ENCODE assay signal across 24 cellular contexts in genomic region chr6:105545206-105545920, GRCh38.
DNase-seq lines count a peak whose midpoint lies in the region; ATAC-seq, FAIRE-seq and TF ChIP-seq lines count a peak whose summit lies in the region.
"Had no signal": no experiment of that assay in that cellular context is flagged by ENCODE, and none has a peak within 500 bp of the region (broad histone marks: within the 10 kb centered on the region; RNA-seq: fewer than 3 reads in every experiment).

No MANE protein-coding gene starts in this region.

- H3K27ac ChIP-seq in MM.1S (ENCODE audit: low read length), result no peak overlapping the region
- H3K27ac ChIP-seq: ascending aorta, spleen had no signal

- H3F3A ChIP-seq in MM.1S (ENCODE audit: insufficient read depth, low read length), result no peaks in the 10 kb centered on the region

- peak overlapping the region; percentile 19; the same call in 1 of the 2 replicates for H3K4me3 Mint-ChIP-seq in HFFc6
- H3K4me3 Mint-ChIP-seq: activated naive CD4-positive, alpha-beta T cell treated with anti-CD3 and anti-CD28 coated beads, Interleukin-2, amount 50 U/mL, for 24 hours; memory B cell; naive B cell had no signal

- no peaks in the 10 kb centered on the region for H3K9me2 ChIP-seq in MM.1S (replicated peaks; ENCODE audit: insufficient read depth, low read length)

- no peak for ATAC-seq in HG03159 (IDR thresholded peaks at IDR 0.05; ENCODE audit: unreplicated experiment)
- ATAC-seq in left lobe of liver, result no peak

- TF ChIP-seq CTCF in AG09309 (IDR thresholded peaks at IDR 0.05; ENCODE audit: control insufficient read depth, insufficient read depth, low read depth, low read length, missing control alignments) (no peak), HFFc6 (IDR thresholded peaks at IDR 0.05) (no peak), bronchial epithelial cell (IDR thresholded peaks at IDR 0.05; ENCODE audit: insufficient read depth, low read length, severe bottlenecking) (no peak), MM.1S (IDR thresholded peaks at IDR 0.05; ENCODE audit: low read length) (no peak)

- no peaks in the 10 kb centered on the region for H4K20me1 ChIP-seq in MM.1S (ENCODE audit: insufficient read depth, low read length)

- no peaks in the 10 kb centered on the region for H3K9me3 ChIP-seq in MM.1S (replicated peaks; ENCODE audit: insufficient read depth, low read length)
- H3K9me3 ChIP-seq: ascending aorta, Caco-2, spleen had no signal

- FAIRE-seq in bronchial epithelial cell (lab: Jason Lieb, UNC), result no peak
- FAIRE-seq: A204.1, GM18507, HTR-8/SVneo had no signal

- no peaks in the 10 kb centered on the region for H3K36me3 Mint-ChIP-seq in HFFc6 (ENCODE audit: low read depth)
- H3K36me3 Mint-ChIP-seq: activated naive CD4-positive, alpha-beta T cell treated with anti-CD3 and anti-CD28 coated beads, Interleukin-2, amount 50 U/mL, for 24 hours had no signal

- H3K36me3 ChIP-seq in bronchial epithelial cell (ENCODE audit: control insufficient read depth, insufficient read depth, low read length), result no peaks in the 10 kb centered on the region
- no peaks in the 10 kb centered on the region for H3K36me3 ChIP-seq in MM.1S (replicated peaks; ENCODE audit: insufficient read depth, low read length)
- H3K36me3 ChIP-seq: ascending aorta, spleen had no signal

- no peaks in the 10 kb centered on the region for H3K4me1 ChIP-seq in MM.1S (ENCODE audit: low read length)
- H3K4me1 ChIP-seq: ascending aorta, Caco-2, spleen had no signal

- H3K4me3 ChIP-seq in AG09309 (ENCODE audit: control insufficient read depth, low read depth, low read length), result no peak overlapping the region
- H3K4me3 ChIP-seq in bronchial epithelial cell (ENCODE audit: low read depth, low read length), result no peak overlapping the region
- H3K4me3 ChIP-seq in MM.1S (ENCODE audit: low read length), result no peak overlapping the region
- H3K4me3 ChIP-seq: ascending aorta, spleen had no signal

- H3K79me2 ChIP-seq in MM.1S (ENCODE audit: low read length), result no peaks in the 10 kb centered on the region

- peak overlapping the region; percentile 73 for H3K27ac Mint-ChIP-seq in HFFc6
- H3K27ac Mint-ChIP-seq: activated naive CD4-positive, alpha-beta T cell treated with anti-CD3 and anti-CD28 coated beads, Interleukin-2, amount 50 U/mL, for 24 hours; memory B cell; naive B cell had no signal

- no peaks in the 10 kb centered on the region for H3K27me3 Mint-ChIP-seq in HFFc6 (ENCODE audit: insufficient read depth)

- H2AFZ ChIP-seq in MM.1S (ENCODE audit: low read length), result no peak overlapping the region

- H3K4me1 Mint-ChIP-seq in HFFc6 (ENCODE audit: low read depth), result peaks cover 25% of the 10 kb centered on the region
- H3K4me1 Mint-ChIP-seq: activated naive CD4-positive, alpha-beta T cell treated with anti-CD3 and anti-CD28 coated beads, Interleukin-2, amount 50 U/mL, for 24 hours; memory B cell; naive B cell had no signal

- no peaks in the 10 kb centered on the region for H3K9me3 Mint-ChIP-seq in HFFc6
- H3K9me3 Mint-ChIP-seq: activated naive CD4-positive, alpha-beta T cell treated with anti-CD3 and anti-CD28 coated beads, Interleukin-2, amount 50 U/mL, for 24 hours had no signal

- no peak overlapping the region for H3K9ac ChIP-seq in MM.1S (ENCODE audit: low read length)

- DNase-seq in AG09309 (ENCODE audit: low read depth) (peak; percentile 52), HFFc6 (peak; percentile 66), bronchial epithelial cell (ENCODE audit: low read depth) (peak; percentile 71), iris pigment epithelial cell (ENCODE audit: low read depth) (peak; percentile 60), MM.1S (no peak), NCI-H2171 treated with DMSO at 0.1 percent for 48 hours (lab: John Stamatoyannopoulos, UW) (no peak), left lobe of liver (ENCODE audit: low spot score) (no peak)
- DNase-seq: activated CD4-positive, alpha-beta T cell treated with anti-CD3 and anti-CD28 coated beads, Interleukin-2, amount 50 U/mL, for 1 hour; Caco-2; naive B cell; NCI-H1048; NCI-H187; occipital lobe; spleen; stimulated activated CD4-positive, alpha-beta T cell treated with anti-CD3 and anti-CD28 coated beads, Interleukin-4, amount 100 ng/mL, for 24 hours; stimulated activated naive CD4-positive, alpha-beta T cell treated with Interleukin-2 at 50 U/mL for 16 hours; T-helper 1 cell had no signal

- H3K4me2 ChIP-seq in MM.1S (ENCODE audit: low read depth, low read length), result no peak overlapping the region

- H3K27me3 ChIP-seq in bronchial epithelial cell (ENCODE audit: control insufficient read depth, insufficient read depth, low read length), result no peaks in the 10 kb centered on the region
- no peaks in the 10 kb centered on the region for H3K27me3 ChIP-seq in MM.1S (replicated peaks; ENCODE audit: insufficient read depth, low read length)
- H3K27me3 ChIP-seq: ascending aorta had no signal

Comparison
In these comparisons a context has a peak if more than half of its experiments do, and no peak if none do; other contexts are left out.
1. DNase-seq: peak in AG09309 (single experiment), HFFc6 (single experiment), bronchial epithelial cell (single experiment) and iris pigment epithelial cell (single experiment); none in MM.1S (single experiment), NCI-H2171 treated with DMSO at 0.1 percent for 48 hours (single experiment) and left lobe of liver (single experiment).